Comparison of ENCODE assay signal across 21 cellular contexts in genomic region chr21:44758141-44758561, GRCh38. TPM values are rescaled to one million over a fixed set of nuclear protein-coding genes. Genes with fewer than 3 reads are reported as not detected.
"Had no signal": no experiment of that assay in that cellular context is flagged by ENCODE, and none has a peak within 500 bp of the region (broad histone marks: within the 10 kb centered on the region; RNA-seq: fewer than 3 reads in every experiment).

No MANE protein-coding gene starts in this region.

- H3K36me3 ChIP-seq: ascending aorta, gastroesophageal sphincter, heart left ventricle, spleen, thoracic aorta had no signal

- H3K27me3 ChIP-seq: ascending aorta, heart left ventricle had no signal

- H3K9me3 Mint-ChIP-seq: activated naive CD4-positive, alpha-beta T cell treated with anti-CD3 and anti-CD28 coated beads, Interleukin-2, amount 50 U/mL, for 24 hours; activated T-helper 2 cell treated with anti-CD3 and anti-CD28 coated beads, Interferon-gamma antibody, Interleukin-2, Interleukin-4, amounts not matched to agents 10 μg/mL and 5 μg/mL and 100 μg/mL, durations not matched to agents 14 hours and 24 hours and 36 hours; immature natural killer cell; stimulated activated memory B cell treated with anti-CD40 and anti-IgM and Interleukin-4, amounts not matched to agents 10 μg/mL and 1 μg/mL and 100 μg/mL, for 72 hours had no signal

- ATAC-seq: esophagus mucosa; gastroesophageal sphincter; heart left ventricle; naive thymus-derived CD4-positive, alpha-beta T cell; stimulated activated memory B cell treated with anti-CD40 and anti-IgM and Interleukin-4, amounts not matched to agents 10 μg/mL and 1 μg/mL and 100 μg/mL, for 72 hours had no signal

- H3K27ac ChIP-seq: ascending aorta, gastroesophageal sphincter, heart left ventricle, parathyroid adenoma, spleen, thoracic aorta had no signal

- DNase-seq: activated CD4-positive, alpha-beta T cell treated with anti-CD3 and anti-CD28 coated beads, Interleukin-2, amount 50 U/mL, for 4 hours; activated CD4-positive, CD25-positive, alpha-beta regulatory T cell treated with anti-CD3 and anti-CD28 coated beads, Interleukin-2, amount 50 U/mL, for 72 hours; cortex of kidney; effector CD4-positive, alpha-beta T cell; heart left ventricle; immature natural killer cell; mesenchymal stem cell; naive thymus-derived CD4-positive, alpha-beta T cell; stimulated activated CD4-positive, alpha-beta T cell treated with anti-CD3 and anti-CD28 coated beads, Interleukin-4, amount 100 ng/mL, for 4 hours; T1000 had no signal

- H3K9me3 ChIP-seq: thoracic aorta had no signal

- H3K4me1 ChIP-seq: ascending aorta, gastroesophageal sphincter, heart left ventricle, parathyroid adenoma, spleen had no signal

- H3K27me3 Mint-ChIP-seq: activated naive CD4-positive, alpha-beta T cell treated with anti-CD3 and anti-CD28 coated beads, Interleukin-2, amount 50 U/mL, for 24 hours; naive thymus-derived CD4-positive, alpha-beta T cell; stimulated activated memory B cell treated with anti-CD40 and anti-IgM and Interleukin-4, amounts not matched to agents 10 μg/mL and 1 μg/mL and 100 μg/mL, for 72 hours had no signal

- H3K4me3 ChIP-seq: ascending aorta, gastroesophageal sphincter, heart left ventricle, spleen, thoracic aorta had no signal

- H3K27ac Mint-ChIP-seq: activated naive CD4-positive, alpha-beta T cell treated with anti-CD3 and anti-CD28 coated beads, Interleukin-2, amount 50 U/mL, for 24 hours; activated T-helper 2 cell treated with anti-CD3 and anti-CD28 coated beads, Interferon-gamma antibody, Interleukin-2, Interleukin-4, amounts not matched to agents 10 μg/mL and 5 μg/mL and 100 μg/mL, durations not matched to agents 14 hours and 24 hours and 36 hours; immature natural killer cell; stimulated activated memory B cell treated with anti-CD40 and anti-IgM and Interleukin-4, amounts not matched to agents 10 μg/mL and 1 μg/mL and 100 μg/mL, for 72 hours had no signal

- H3K4me3 Mint-ChIP-seq: activated naive CD4-positive, alpha-beta T cell treated with anti-CD3 and anti-CD28 coated beads, Interleukin-2, amount 50 U/mL, for 24 hours; immature natural killer cell; naive thymus-derived CD4-positive, alpha-beta T cell; stimulated activated memory B cell treated with anti-CD40 and anti-IgM and Interleukin-4, amounts not matched to agents 10 μg/mL and 1 μg/mL and 100 μg/mL, for 72 hours had no signal

- H3K4me1 Mint-ChIP-seq: immature natural killer cell had no signal

- H3K36me3 Mint-ChIP-seq: activated naive CD4-positive, alpha-beta T cell treated with anti-CD3 and anti-CD28 coated beads, Interleukin-2, amount 50 U/mL, for 24 hours; immature natural killer cell had no signal

RNA-seq across cellular contexts. Expression of gene TSPEAR, which starts 46.8 kb away (rescaled TPM):
- total RNA-seq: activated T-helper 2 cell treated with anti-CD3 and anti-CD28 coated beads, Interferon-gamma antibody, Interleukin-2, Interleukin-4, amounts not matched to agents 10 μg/mL and 5 μg/mL and 100 μg/mL, durations not matched to agents 14 hours and 24 hours and 36 hours; ascending aorta; gastroesophageal sphincter; naive thymus-derived CD4-positive, alpha-beta T cell; renal cortical epithelial cell; T-helper 1 cell treated with Interleukin-12 subunit alpha and Interleukin-12 subunit beta and Interleukin-4 antibody, amounts not matched to agents 30 ng/mL and 1 ng/mL, for 36 hours; thoracic aorta had no signal
- polyA plus RNA-seq: immature natural killer cell had no signal
